8 cellular contexts compared by ENCODE assay signal in the genomic region with DNA sequence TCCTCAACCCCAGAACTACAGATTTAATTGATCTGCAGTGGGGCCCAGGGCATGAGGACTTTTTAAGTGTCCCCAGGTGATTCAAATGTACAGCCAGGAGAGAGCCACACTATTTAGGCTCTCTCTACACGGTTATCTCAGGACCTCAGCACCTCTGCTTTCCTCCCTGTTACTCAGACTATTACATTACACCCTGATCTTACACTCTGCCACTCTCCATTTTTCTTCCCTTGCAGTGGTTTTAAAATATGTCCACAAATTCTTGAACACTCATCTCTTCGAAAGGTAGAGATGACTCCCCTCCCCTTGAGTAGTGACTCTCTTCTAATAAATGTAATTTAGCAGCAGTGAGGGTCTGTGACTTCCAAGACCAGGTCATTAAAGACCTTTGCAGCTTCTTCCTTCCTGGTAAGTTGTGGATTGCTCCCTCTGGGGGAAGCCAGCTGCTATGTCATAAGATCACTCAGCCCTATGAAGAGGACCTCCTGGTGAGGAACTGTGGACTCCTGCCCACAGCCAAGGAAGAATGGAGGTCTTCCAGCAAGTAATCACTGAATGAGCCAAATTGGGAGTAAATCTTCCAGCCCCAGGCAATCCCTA.
A peak's percentile ranks its signal among the peaks of the same experiment; 100 is the strongest.
DNase-seq lines count a peak whose midpoint lies in the region; ATAC-seq, FAIRE-seq and TF ChIP-seq lines count a peak whose summit lies in the region.
"Had no signal": no experiment of that assay in that cellular context is flagged by ENCODE, and none has a peak within 500 bp of the region (broad histone marks: within the 10 kb centered on the region; RNA-seq: fewer than 3 reads in every experiment).

No MANE protein-coding gene starts in this region.

- no peaks in the 10 kb centered on the region for H4K20me1 ChIP-seq in astrocyte (ENCODE audit: insufficient read depth, low read length)

- no peak overlapping the region for H3K4me3 ChIP-seq in GM06990 (replicated peaks; ENCODE audit: low read depth, low read length)
- no peak overlapping the region for H3K4me3 ChIP-seq in astrocyte (ENCODE audit: insufficient read depth, low read depth, low read length)
- H3K4me3 ChIP-seq: skin epidermis had no signal

- H3K9ac ChIP-seq in astrocyte (ENCODE audit: low read length), result no peak overlapping the region

- no peaks in the 10 kb centered on the region for H3K27me3 Mint-ChIP-seq in astrocyte (ENCODE audit: low read depth, unreplicated experiment)
- peaks cover 2% of the 10 kb centered on the region for H3K27me3 Mint-ChIP-seq in T-helper 2 cell treated with Interferon-gamma antibody and Interleukin-4, amounts not matched to agents 5 μg/mL and 100 μg/mL, for 36 hours (ENCODE audit: low read depth)

- no peaks in the 10 kb centered on the region for H3K9me3 ChIP-seq in astrocyte (ENCODE audit: insufficient read depth, low read depth, low read length)

- DNase-seq in GM06990 (ENCODE audit: extremely low read depth, insufficient read length) (no peak), LoVo (ENCODE audit: low spot score) (peak; percentile 48), astrocyte (ENCODE audit: low read depth) (no peak), kidney tubule cell (ENCODE audit: low spot score) (peak; percentile 36), GF-D8 (lab: John Stamatoyannopoulos, UW) (no peak)
- DNase-seq in T-helper 2 cell treated with Interferon-gamma antibody and Interleukin-4, amounts not matched to agents 5 μg/mL and 100 μg/mL, for 36 hours (ENCODE audit: low spot score), result no peak

- H3K4me3 Mint-ChIP-seq in astrocyte (ENCODE audit: unreplicated experiment), result no peak overlapping the region
- no peak overlapping the region for H3K4me3 Mint-ChIP-seq in T-helper 2 cell treated with Interferon-gamma antibody and Interleukin-4, amounts not matched to agents 5 μg/mL and 100 μg/mL, for 36 hours

- H3K36me3 ChIP-seq in GM06990 (ENCODE audit: control insufficient read depth, insufficient read depth, low read length) (no peaks in the 10 kb centered on the region), astrocyte (ENCODE audit: insufficient read depth, low read length) (no peaks in the 10 kb centered on the region)

- FAIRE-seq in astrocyte (lab: Jason Lieb, UNC), result no peak

- no peaks in the 10 kb centered on the region for H3K4me1 ChIP-seq in astrocyte (ENCODE audit: insufficient read depth, low read length)

- H3K27me3 ChIP-seq in GM06990 (replicated peaks; ENCODE audit: control insufficient read depth, insufficient read depth, low read length) (no peaks in the 10 kb centered on the region), astrocyte (ENCODE audit: insufficient read depth, low read length) (no peaks in the 10 kb centered on the region)

- TF ChIP-seq CTCF in GM06990 (IDR thresholded peaks at IDR 0.05; ENCODE audit: insufficient read depth, low read length, poor library complexity, severe bottlenecking), result peak; percentile 65
- TF ChIP-seq CTCF in astrocyte (IDR thresholded peaks at IDR 0.05; ENCODE audit: insufficient read depth, low read depth, low read length), result peak; percentile 46

- H3K4me2 ChIP-seq in astrocyte (ENCODE audit: low read length), result no peak overlapping the region

- H3K36me3 Mint-ChIP-seq in astrocyte (ENCODE audit: low read depth, unreplicated experiment), result no peaks in the 10 kb centered on the region
- no peaks in the 10 kb centered on the region for H3K36me3 Mint-ChIP-seq in T-helper 2 cell treated with Interferon-gamma antibody and Interleukin-4, amounts not matched to agents 5 μg/mL and 100 μg/mL, for 36 hours (ENCODE audit: low read depth)

- no peak overlapping the region for H3K27ac Mint-ChIP-seq in astrocyte (ENCODE audit: unreplicated experiment)
- H3K27ac Mint-ChIP-seq in T-helper 2 cell treated with Interferon-gamma antibody and Interleukin-4, amounts not matched to agents 5 μg/mL and 100 μg/mL, for 36 hours, result no peak overlapping the region

- no peak overlapping the region for H3K27ac ChIP-seq in astrocyte (ENCODE audit: low read depth, low read length)
- H3K27ac ChIP-seq: skin epidermis had no signal

- no peaks in the 10 kb centered on the region for H3K79me2 ChIP-seq in astrocyte (ENCODE audit: insufficient read depth, low read length)

- peak overlapping the region; percentile 9 for H2AFZ ChIP-seq in astrocyte (ENCODE audit: low read depth, low read length)

- peak; percentile 72 for ATAC-seq in GM21515 (IDR thresholded peaks at IDR 0.05; ENCODE audit: unreplicated experiment)

- H3K4me1 Mint-ChIP-seq in astrocyte (ENCODE audit: low read depth, unreplicated experiment), result no peaks in the 10 kb centered on the region
- H3K4me1 Mint-ChIP-seq in T-helper 2 cell treated with Interferon-gamma antibody and Interleukin-4, amounts not matched to agents 5 μg/mL and 100 μg/mL, for 36 hours (ENCODE audit: low read depth), result peaks cover 9% of the 10 kb centered on the region

- H3K9me3 Mint-ChIP-seq in astrocyte (ENCODE audit: unreplicated experiment), result no peaks in the 10 kb centered on the region
- H3K9me3 Mint-ChIP-seq in T-helper 2 cell treated with Interferon-gamma antibody and Interleukin-4, amounts not matched to agents 5 μg/mL and 100 μg/mL, for 36 hours, result no peaks in the 10 kb centered on the region

Comparison
In these comparisons a context has a peak if more than half of its experiments do, and no peak if none do; other contexts are left out.
1. DNase-seq: peak in LoVo (single experiment) and kidney tubule cell (single experiment); none in GM06990 (single experiment), astrocyte (single experiment), T-helper 2 cell treated with Interferon-gamma antibody and Interleukin-4, amounts not matched to agents 5 μg/mL and 100 μg/mL, for 36 hours (single experiment) and GF-D8 (single experiment).